ENCODE assay signal across 1 cellular context in the genomic region with DNA sequence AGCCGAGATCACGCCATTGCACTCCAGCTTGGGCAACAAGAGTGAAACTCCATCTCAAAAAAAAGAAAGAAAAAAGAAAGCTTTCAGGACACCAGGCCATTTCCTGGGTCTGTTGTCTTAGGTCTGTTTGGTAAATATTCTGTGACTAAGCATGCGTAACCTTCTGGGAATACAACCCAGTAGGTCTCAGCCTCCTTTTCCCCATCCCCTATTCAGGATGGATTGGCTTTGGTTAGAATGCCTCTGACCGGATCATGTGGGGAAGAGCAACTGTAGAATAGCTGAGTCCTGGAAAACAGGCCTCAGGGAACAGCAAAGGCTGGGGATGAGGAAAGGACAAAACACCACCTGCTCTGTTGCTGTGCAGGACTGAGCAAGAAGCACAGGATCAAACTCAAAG.
TF ChIP-seq lines count a peak whose summit lies in the region.

No MANE protein-coding gene starts in this region.

TF ChIP-seq in HCT116, 20 proteins besides CTCF, POLR2A, EP300 and RAD21:
- TF ChIP-seq, protein P1, sequence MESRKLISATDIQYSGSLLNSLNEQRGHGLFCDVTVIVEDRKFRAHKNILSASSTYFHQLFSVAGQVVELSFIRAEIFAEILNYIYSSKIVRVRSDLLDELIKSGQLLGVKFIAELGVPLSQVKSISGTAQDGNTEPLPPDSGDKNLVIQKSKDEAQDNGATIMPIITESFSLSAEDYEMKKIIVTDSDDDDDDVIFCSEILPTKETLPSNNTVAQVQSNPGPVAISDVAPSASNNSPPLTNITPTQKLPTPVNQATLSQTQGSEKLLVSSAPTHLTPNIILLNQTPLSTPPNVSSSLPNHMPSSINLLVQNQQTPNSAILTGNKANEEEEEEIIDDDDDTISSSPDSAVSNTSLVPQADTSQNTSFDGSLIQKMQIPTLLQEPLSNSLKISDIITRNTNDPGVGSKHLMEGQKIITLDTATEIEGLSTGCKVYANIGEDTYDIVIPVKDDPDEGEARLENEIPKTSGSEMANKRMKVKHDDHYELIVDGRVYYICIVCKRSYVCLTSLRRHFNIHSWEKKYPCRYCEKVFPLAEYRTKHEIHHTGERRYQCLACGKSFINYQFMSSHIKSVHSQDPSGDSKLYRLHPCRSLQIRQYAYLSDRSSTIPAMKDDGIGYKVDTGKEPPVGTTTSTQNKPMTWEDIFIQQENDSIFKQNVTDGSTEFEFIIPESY (IDR thresholded peaks at IDR 0.05; ENCODE audit: extremely low read depth, insufficient replicate concordance, low read length): no peak
- TF ChIP-seq EZH2phosphoT487 (IDR thresholded peaks at IDR 0.05; ENCODE audit: borderline replicate concordance): no peak
- TF ChIP-seq, protein P2, sequence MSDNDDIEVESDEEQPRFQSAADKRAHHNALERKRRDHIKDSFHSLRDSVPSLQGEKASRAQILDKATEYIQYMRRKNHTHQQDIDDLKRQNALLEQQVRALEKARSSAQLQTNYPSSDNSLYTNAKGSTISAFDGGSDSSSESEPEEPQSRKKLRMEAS (IDR thresholded peaks at IDR 0.05): no peak
- no peak for TF ChIP-seq SIN3A (IDR thresholded peaks at IDR 0.05; ENCODE audit: low read depth)
- no peak for TF ChIP-seq SRF (IDR thresholded peaks at IDR 0.05; ENCODE audit: low read depth)
- TF ChIP-seq EGR1 (IDR thresholded peaks at IDR 0.05; ENCODE audit: low read depth): no peak
- TF ChIP-seq ELF1 (IDR thresholded peaks at IDR 0.05; ENCODE audit: borderline replicate concordance, low read depth): no peak
- TF ChIP-seq ZFX (IDR thresholded peaks at IDR 0.05): no peak
- no peak for TF ChIP-seq FOSL1 (IDR thresholded peaks at IDR 0.05; ENCODE audit: low read depth)
- TF ChIP-seq YY1 (IDR thresholded peaks at IDR 0.05; ENCODE audit: extremely low read depth, insufficient replicate concordance, low read depth, low read length): no peak
- TF ChIP-seq SP1 (IDR thresholded peaks at IDR 0.05; ENCODE audit: low read depth): no peak
- TF ChIP-seq TCF7L2 (IDR thresholded peaks at IDR 0.05; ENCODE audit: borderline replicate concordance, extremely low read depth, insufficient read depth, insufficient read length): no peak
- TF ChIP-seq, protein P3, sequence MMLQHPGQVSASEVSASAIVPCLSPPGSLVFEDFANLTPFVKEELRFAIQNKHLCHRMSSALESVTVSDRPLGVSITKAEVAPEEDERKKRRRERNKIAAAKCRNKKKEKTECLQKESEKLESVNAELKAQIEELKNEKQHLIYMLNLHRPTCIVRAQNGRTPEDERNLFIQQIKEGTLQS (IDR thresholded peaks at IDR 0.05): no peak
- TF ChIP-seq, protein P4, sequence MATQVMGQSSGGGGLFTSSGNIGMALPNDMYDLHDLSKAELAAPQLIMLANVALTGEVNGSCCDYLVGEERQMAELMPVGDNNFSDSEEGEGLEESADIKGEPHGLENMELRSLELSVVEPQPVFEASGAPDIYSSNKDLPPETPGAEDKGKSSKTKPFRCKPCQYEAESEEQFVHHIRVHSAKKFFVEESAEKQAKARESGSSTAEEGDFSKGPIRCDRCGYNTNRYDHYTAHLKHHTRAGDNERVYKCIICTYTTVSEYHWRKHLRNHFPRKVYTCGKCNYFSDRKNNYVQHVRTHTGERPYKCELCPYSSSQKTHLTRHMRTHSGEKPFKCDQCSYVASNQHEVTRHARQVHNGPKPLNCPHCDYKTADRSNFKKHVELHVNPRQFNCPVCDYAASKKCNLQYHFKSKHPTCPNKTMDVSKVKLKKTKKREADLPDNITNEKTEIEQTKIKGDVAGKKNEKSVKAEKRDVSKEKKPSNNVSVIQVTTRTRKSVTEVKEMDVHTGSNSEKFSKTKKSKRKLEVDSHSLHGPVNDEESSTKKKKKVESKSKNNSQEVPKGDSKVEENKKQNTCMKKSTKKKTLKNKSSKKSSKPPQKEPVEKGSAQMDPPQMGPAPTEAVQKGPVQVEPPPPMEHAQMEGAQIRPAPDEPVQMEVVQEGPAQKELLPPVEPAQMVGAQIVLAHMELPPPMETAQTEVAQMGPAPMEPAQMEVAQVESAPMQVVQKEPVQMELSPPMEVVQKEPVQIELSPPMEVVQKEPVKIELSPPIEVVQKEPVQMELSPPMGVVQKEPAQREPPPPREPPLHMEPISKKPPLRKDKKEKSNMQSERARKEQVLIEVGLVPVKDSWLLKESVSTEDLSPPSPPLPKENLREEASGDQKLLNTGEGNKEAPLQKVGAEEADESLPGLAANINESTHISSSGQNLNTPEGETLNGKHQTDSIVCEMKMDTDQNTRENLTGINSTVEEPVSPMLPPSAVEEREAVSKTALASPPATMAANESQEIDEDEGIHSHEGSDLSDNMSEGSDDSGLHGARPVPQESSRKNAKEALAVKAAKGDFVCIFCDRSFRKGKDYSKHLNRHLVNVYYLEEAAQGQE (IDR thresholded peaks at IDR 0.05; ENCODE audit: low read depth): no peak
- no peak for TF ChIP-seq JUND (IDR thresholded peaks at IDR 0.05)
- no peak for TF ChIP-seq ZNF274 (IDR thresholded peaks at IDR 0.05; ENCODE audit: low read depth, low read length)
- no peak for TF ChIP-seq CEBPB (IDR thresholded peaks at IDR 0.05; ENCODE audit: low read depth)
- no peak for TF ChIP-seq CBX3 (IDR thresholded peaks at IDR 0.05; ENCODE audit: low read depth)
- TF ChIP-seq POLR2AphosphoS5 (IDR thresholded peaks at IDR 0.05; ENCODE audit: low read depth, low read length): no peak
- TF ChIP-seq EZH2 (IDR thresholded peaks at IDR 0.05): no peak
TF ChIP-seq in HCT116: peak in this region for 0.
